ENCODE assay signal across 8 cellular contexts in genomic region chr16:71542377-71542776, GRCh38. TPM values are rescaled to one million over a fixed set of nuclear protein-coding genes. Genes with fewer than 3 reads are reported as not detected.
A peak's percentile ranks its signal among the peaks of the same experiment; 100 is the strongest.
DNase-seq lines count a peak whose midpoint lies in the region; ATAC-seq and TF ChIP-seq lines count a peak whose summit lies in the region.

No MANE protein-coding gene starts in this region.

- intact Hi-C loops in activated B cell treated with CpG ODN at 0.5 μM for 24 hours (cut with micrococcal nuclease): loop anchor here (1.0 to 2.0 kb wide), 2 partner anchors 22 to 69 kb away; no protein-coding TSS in a partner anchor
- intact Hi-C loops in natural killer cell (cut with micrococcal nuclease): no loop called here

- H3K27me3 Mint-ChIP-seq in activated B cell treated with CpG ODN at 0.5 μM for 24 hours (peaks cover 10% of the 10 kb centered on the region), chondrocyte (ENCODE audit: low read depth) (peaks cover 28% of the 10 kb centered on the region), natural killer cell (ENCODE audit: low read depth in 2 of 2) (peaks cover 8 to 37% of the 10 kb centered on the region in 2 donors)

- H3K36me3 Mint-ChIP-seq in activated B cell treated with CpG ODN at 0.5 μM for 24 hours (ENCODE audit: low read depth) (no peaks in the 10 kb centered on the region), chondrocyte (ENCODE audit: low read depth) (no peaks in the 10 kb centered on the region), natural killer cell (no peaks in the 10 kb centered on the region)

- ATAC-seq in GM18867 (IDR thresholded peaks at IDR 0.05; ENCODE audit: unreplicated experiment) (peak; percentile 72), activated B cell treated with CpG ODN at 0.5 μM for 24 hours (ENCODE audit: low read depth) (peak; percentile 77), natural killer cell (peak; percentile 60 to 75 (median 62))

- DNase-seq in AG09319 (ENCODE audit: extremely low read depth, low read depth) (no peak), Kasumi-1 (lab: John Stamatoyannopoulos, UW) (peak; percentile 58 to 71), activated B cell treated with CpG ODN at 0.5 μM for 24 hours (peak; percentile 30), chondrocyte (ENCODE audit: low spot score) (no peak), natural killer cell (peak; percentile 42), amniotic stem cell (lab: John Stamatoyannopoulos, UW) (no peak), hepatic stellate cell (ENCODE audit: low spot score) (no peak)

- POLR2A ChIA-PET in activated B cell treated with CpG ODN at 0.5 μM for 24 hours (lab: Charles Lee): no interaction called here

- H3K4me3 Mint-ChIP-seq in activated B cell treated with CpG ODN at 0.5 μM for 24 hours (no peak overlapping the region), chondrocyte (ENCODE audit: unreplicated experiment) (no peak overlapping the region), natural killer cell (no peak overlapping the region)

- TF ChIP-seq CTCF in AG09319 (IDR thresholded peaks at IDR 0.05; ENCODE audit: low read depth, low read length) (peak; percentile 43), activated B cell treated with CpG ODN at 0.5 μM for 24 hours (IDR thresholded peaks at IDR 0.05) (no peak), chondrocyte (IDR thresholded peaks at IDR 0.05) (peak; percentile 65), natural killer cell (IDR thresholded peaks at IDR 0.05) (peak; percentile 59)

- H3K27ac Mint-ChIP-seq in activated B cell treated with CpG ODN at 0.5 μM for 24 hours (no peak overlapping the region), chondrocyte (ENCODE audit: unreplicated experiment) (no peak overlapping the region), natural killer cell (no peak overlapping the region)

- H3K9me3 Mint-ChIP-seq in activated B cell treated with CpG ODN at 0.5 μM for 24 hours: no peaks in the 10 kb centered on the region
- no peaks in the 10 kb centered on the region for H3K9me3 Mint-ChIP-seq in chondrocyte (ENCODE audit: low read depth)
- no peaks in the 10 kb centered on the region for H3K9me3 Mint-ChIP-seq in natural killer cell

- H3K4me1 Mint-ChIP-seq in activated B cell treated with CpG ODN at 0.5 μM for 24 hours (peaks cover 16% of the 10 kb centered on the region), chondrocyte (ENCODE audit: low read depth) (no peaks in the 10 kb centered on the region), natural killer cell (peaks cover 4 to 5% of the 10 kb centered on the region in 2 donors)

- CTCF ChIA-PET in activated B cell treated with CpG ODN at 0.5 μM for 24 hours (lab: Charles Lee): interaction anchor here (1.0 to 2.4 kb wide), 2 partner anchors 25 to 69 kb away, joined by 3 to 8 read pairs; no protein-coding TSS in a partner anchor

RNA-seq across cellular contexts. Expression of gene CHST4, which starts 16.2 kb away (rescaled TPM):
- not detected in 2 replicates for total RNA-seq in activated B cell treated with CpG ODN at 0.5 μM for 24 hours
- total RNA-seq in chondrocyte: not detected in 3 replicates
- total RNA-seq in natural killer cell: not detected

RNA-seq across cellular contexts. Expression of gene TAT, which starts 34.5 kb away (rescaled TPM):
- total RNA-seq in activated B cell treated with CpG ODN at 0.5 μM for 24 hours (not detected in 2 replicates), chondrocyte (0.26 to 0.35 TPM in 2 of 3 replicates, not detected in the other), natural killer cell (not detected)

RNA-seq across cellular contexts. Expression of gene ZNF19, which starts 53.3 kb away (rescaled TPM):
- 10.5 TPM in 2 replicates for total RNA-seq in activated B cell treated with CpG ODN at 0.5 μM for 24 hours
- total RNA-seq in chondrocyte: 1.7 to 3.9 TPM (median 2.1 TPM) in 3 replicates
- total RNA-seq in natural killer cell: 1 to 10 TPM; 3.4 to 6.1 (median 3.6) TPM

Comparison
In these comparisons a context has a peak if more than half of its experiments do, and no peak if none do; other contexts are left out.
1. DNase-seq: peak in Kasumi-1 (2 of 2), activated B cell treated with CpG ODN at 0.5 μM for 24 hours (single experiment) and natural killer cell (single experiment); none in AG09319 (single experiment), chondrocyte (single experiment), amniotic stem cell (single experiment) and hepatic stellate cell (single experiment).
2. Peak in every context shown above with its lines, with median percentiles within 50 percentile points of each other: ATAC-seq.